In genomic region chr10:17386616-17387075, GRCh38 we compare ENCODE assay signal across 15 cellular contexts.
DNase-seq lines count a peak whose midpoint lies in the region; ATAC-seq lines count a peak whose summit lies in the region.
"Had no signal": no experiment of that assay in that cellular context is flagged by ENCODE, and none has a peak within 500 bp of the region (broad histone marks: within the 10 kb centered on the region; RNA-seq: fewer than 3 reads in every experiment).

No MANE protein-coding gene starts in this region.

- intact Hi-C loops in Right ventricle myocardium superior (cut with DNase I): no loop called here

- ATAC-seq in Right ventricle myocardium superior (ENCODE audit: poor library complexity) (peak; percentile 52), GM21447 (IDR thresholded peaks at IDR 0.05; ENCODE audit: unreplicated experiment) (no peak), GM18520 (IDR thresholded peaks at IDR 0.05; ENCODE audit: unreplicated experiment) (no peak)
- ATAC-seq: foreskin keratinocyte, mucosa of descending colon, PC-3 had no signal

- DNase-seq in COR-L47 (lab: John Stamatoyannopoulos, UW): peak; percentile 77
- peak; percentile 98 for DNase-seq in NCI-H146 (lab: John Stamatoyannopoulos, UW)
- peak; percentile 88 to 93 for DNase-seq in SHP77 (lab: John Stamatoyannopoulos, UW)
- DNase-seq in Right ventricle myocardium superior: peak; percentile 61
- DNase-seq in hepatic stellate cell (ENCODE audit: low spot score): no peak
- DNase-seq in anterior cingulate cortex (lab: John Stamatoyannopoulos, UW): no peak
- DNase-seq: activated CD4-positive, alpha-beta T cell treated with anti-CD3 and anti-CD28 coated beads for 48 hours; activated T-cell treated with anti-CD3 and anti-CD28 coated beads, Interleukin-2, amount 50 U/mL, for 24 hours; foreskin keratinocyte; mucosa of descending colon; NCI-H1694 treated with DMSO at 0.1 percent for 48 hours; PC-3; stimulated activated CD4-positive, alpha-beta T cell treated with anti-CD3 and anti-CD28 coated beads, Interleukin-1b, Interleukin-23, amount 100 ng/mL, for 48 hours had no signal

Comparison
In these comparisons a context has a peak if more than half of its experiments do, and no peak if none do; other contexts are left out.
1. DNase-seq: peak in COR-L47 (single experiment), NCI-H146 (single experiment), SHP77 (2 of 2) and Right ventricle myocardium superior (single experiment); none in hepatic stellate cell (single experiment) and anterior cingulate cortex (0 of 58).